In the genomic region with DNA sequence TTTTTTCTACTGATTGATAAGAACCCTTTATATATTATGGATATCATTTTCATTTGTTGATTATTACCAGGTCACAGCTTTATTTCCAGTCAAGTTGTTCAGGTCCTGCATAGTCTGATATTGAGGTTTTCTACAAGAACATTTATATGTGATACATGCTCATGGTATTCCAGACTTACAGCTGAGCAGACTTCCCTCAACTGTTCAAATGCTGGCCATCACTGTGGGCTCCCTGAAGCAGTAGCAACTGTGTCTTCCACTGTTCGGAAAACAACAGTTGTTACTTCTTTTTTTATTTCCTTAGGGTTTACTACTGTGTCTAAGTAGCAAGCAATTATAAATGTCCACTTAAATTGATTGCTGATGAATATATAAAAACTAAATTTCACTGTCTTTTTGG, we compare ENCODE assay signal across 9 cellular contexts.
"Had no signal": no experiment of that assay in that cellular context is flagged by ENCODE, and none has a peak within 500 bp of the region (broad histone marks: within the 10 kb centered on the region; RNA-seq: fewer than 3 reads in every experiment).

No MANE protein-coding gene starts in this region.

- H3K27ac Mint-ChIP-seq: activated naive CD4-positive, alpha-beta T cell treated with anti-CD3 and anti-CD28 coated beads, Interleukin-2, amount 50 U/mL, for 24 hours had no signal

- H3K27me3 Mint-ChIP-seq: activated naive CD4-positive, alpha-beta T cell treated with anti-CD3 and anti-CD28 coated beads, Interleukin-2, amount 50 U/mL, for 24 hours had no signal

- ATAC-seq: left colon, sciatic nerve had no signal

- DNase-seq: activated CD4-positive, alpha-beta T cell treated with anti-CD3 and anti-CD28 coated beads, Interleukin-2, amount 50 U/mL, for 1 hour; activated CD4-positive, CD25-positive, alpha-beta regulatory T cell treated with anti-CD3 and anti-CD28 coated beads, Interleukin-2, amount 50 U/mL, for 72 hours; activated CD8-positive, alpha-beta memory T cell treated with anti-CD3 and anti-CD28 coated beads, Interleukin-2, amount 50 U/mL, for 4 hours; activated gamma-delta T cell; left colon; stimulated activated naive CD4-positive, alpha-beta T cell treated with Interleukin-2 at 50 U/mL for 16 hours; substantia nigra had no signal

- H3K9me3 Mint-ChIP-seq: activated naive CD4-positive, alpha-beta T cell treated with anti-CD3 and anti-CD28 coated beads, Interleukin-2, amount 50 U/mL, for 24 hours had no signal

- H3K4me3 Mint-ChIP-seq: activated naive CD4-positive, alpha-beta T cell treated with anti-CD3 and anti-CD28 coated beads, Interleukin-2, amount 50 U/mL, for 24 hours had no signal

- H3K36me3 Mint-ChIP-seq: activated naive CD4-positive, alpha-beta T cell treated with anti-CD3 and anti-CD28 coated beads, Interleukin-2, amount 50 U/mL, for 24 hours had no signal
